Comparison of ENCODE assay signal across 6 cellular contexts in genomic region chr22:20358503-20359239, GRCh38. TPM values are rescaled to one million over a fixed set of nuclear protein-coding genes. Genes with fewer than 3 reads are reported as not detected.
A peak's percentile ranks its signal among the peaks of the same experiment; 100 is the strongest.
DNase-seq lines count a peak whose midpoint lies in the region; ATAC-seq, FAIRE-seq and TF ChIP-seq lines count a peak whose summit lies in the region.
"Not testable (repeated sequence)": the region's sequence is repeated elsewhere in the genome, so short reads cannot be mapped to it uniquely, and the experiment has no call there.

No MANE protein-coding gene starts in this region.

- H3K4me1 Mint-ChIP-seq in activated CD4-positive, alpha-beta T cell treated with anti-CD3 and anti-CD28 coated beads, Interleukin-2, amount 10 ng/mL, durations not matched to agents 24 days and 14 days: not testable (repeated sequence)

- H3K4me3 Mint-ChIP-seq in activated CD4-positive, alpha-beta T cell treated with anti-CD3 and anti-CD28 coated beads, Interleukin-2, amount 10 ng/mL, durations not matched to agents 24 days and 14 days: not testable (repeated sequence)

- H3K4me1 ChIP-seq in A549; HEK293 (ENCODE audit: control insufficient read depth, insufficient read depth, low read length): not testable (repeated sequence)

- DNase-seq in A549 (ENCODE audit: low read depth in 1 of 2, low spot score in 1 of 2): not testable (repeated sequence)
- peak; percentile 13 for DNase-seq in activated CD4-positive, alpha-beta T cell treated with anti-CD3 and anti-CD28 coated beads, Interleukin-2, amount 10 ng/mL, durations not matched to agents 24 days and 14 days
- peak; percentile 2 for DNase-seq in ecto neural progenitor cell (ENCODE audit: low spot score)
- DNase-seq in islet precursor cell: peak; percentile 11
- DNase-seq in ureter (ENCODE audit: low spot score): peak; percentile 15

- TF ChIP-seq RAD21 in A549 (conservative IDR thresholded peaks at IDR 0.05 in 1 of 2, IDR thresholded peaks at IDR 0.05 in 1 of 2): not testable (repeated sequence)

- not testable (repeated sequence) for H3K27ac ChIP-seq in A549; HEK293 (ENCODE audit: extremely low read depth, low read depth, low read length)

- H3K36me3 Mint-ChIP-seq in activated CD4-positive, alpha-beta T cell treated with anti-CD3 and anti-CD28 coated beads, Interleukin-2, amount 10 ng/mL, durations not matched to agents 24 days and 14 days (ENCODE audit: low read depth): not testable (repeated sequence)

- H3K36me3 ChIP-seq in HEK293 (ENCODE audit: control insufficient read depth in 2 of 2, insufficient read depth in 1 of 2, low read length in 2 of 2): not testable (repeated sequence)

- not testable (repeated sequence) for FAIRE-seq in A549 (lab: Jason Lieb, UNC)

- ATAC-seq in A549: not testable (repeated sequence)

- CTCF ChIA-PET in A549 (lab: Yijun Ruan, JAX); HEK293 (lab: Yijun Ruan, JAX): not testable (repeated sequence)

- not testable (repeated sequence) for H3K27me3 Mint-ChIP-seq in activated CD4-positive, alpha-beta T cell treated with anti-CD3 and anti-CD28 coated beads, Interleukin-2, amount 10 ng/mL, durations not matched to agents 24 days and 14 days

- H3K27ac Mint-ChIP-seq in activated CD4-positive, alpha-beta T cell treated with anti-CD3 and anti-CD28 coated beads, Interleukin-2, amount 10 ng/mL, durations not matched to agents 24 days and 14 days: not testable (repeated sequence)

- H3K4me3 ChIP-seq in A549; HEK293 (ENCODE audit: low read depth, low read length): not testable (repeated sequence)

- TF ChIP-seq POLR2A in A549 (IDR thresholded peaks at IDR 0.05; ENCODE audit: low read length): not testable (repeated sequence)

- 92% methylated on average over 32 of the region's 103 CpGs for WGBS in A549 (ENCODE audit: missing lambda C conversion rate)

- not testable (repeated sequence) for H3K9me3 Mint-ChIP-seq in activated CD4-positive, alpha-beta T cell treated with anti-CD3 and anti-CD28 coated beads, Interleukin-2, amount 10 ng/mL, durations not matched to agents 24 days and 14 days

- POLR2A ChIA-PET in A549 (lab: Yijun Ruan, JAX); HEK293 (lab: Yijun Ruan, JAX): not testable (repeated sequence)

- not testable (repeated sequence) for TF ChIP-seq EP300 in A549 (IDR thresholded peaks at IDR 0.05)

- H3K9me3 ChIP-seq in A549; HEK293 (ENCODE audit: control insufficient read depth, insufficient read depth, low read depth, low read length): not testable (repeated sequence)

- not testable (repeated sequence) for TF ChIP-seq CTCF in A549 (IDR thresholded peaks at IDR 0.05); HEK293 (tag by site-specific recombination; IDR thresholded peaks at IDR 0.05)

- not testable (repeated sequence) for H3K4me2 ChIP-seq in A549

- intact Hi-C loops in activated CD4-positive, alpha-beta T cell treated with anti-CD3 and anti-CD28 coated beads, Interleukin-2, amount 10 ng/mL, durations not matched to agents 24 days and 14 days (cut with micrococcal nuclease): not testable (repeated sequence)

TF ChIP-seq in A549, 52 proteins besides CTCF, POLR2A, EP300 and RAD21:
- TF ChIP-seq CHD4 (IDR thresholded peaks at IDR 0.05; ENCODE audit: borderline replicate concordance): peak; percentile 96
TF ChIP-seq in A549: peak in this region for 1; not testable (repeated sequence) for 51.

TF ChIP-seq in HEK293, 187 proteins besides CTCF, POLR2A, EP300 and RAD21:
- TF ChIP-seq KLF1 (tag by site-specific recombination; IDR thresholded peaks at IDR 0.05): 0 out of 2 replicates have a peak, but pooled peaks have one; percentile 7

RNA-seq across cellular contexts. Expression of gene ZNF74, which starts 35.3 kb away (rescaled TPM):
- polyA plus RNA-seq in A549 (2011; rRNA removed): 4.3 and 5.1 TPM in 2 replicates
- polyA plus RNA-seq in A549 (2012; cell fraction: cytosol; rRNA removed): 7.0 and 10.0 TPM in 2 replicates
- 10.5 and 20.3 TPM in 2 replicates for polyA plus RNA-seq in A549 (2012; cell fraction: nucleus; rRNA removed)
- 5.8 to 7.4 TPM (median 5.9 TPM) in 3 replicates for polyA plus RNA-seq in A549 (2017; fragmentation: RNase III; extraction: RNeasy Plus Mini Kit Qiagen cat#74134 plus additional on column Dnase treatment)
- polyA minus RNA-seq in A549 (2011; rRNA and poly(A)+ RNA removed): 5.2 and 5.5 TPM in 2 replicates
- total RNA-seq in activated CD4-positive, alpha-beta T cell treated with anti-CD3 and anti-CD28 coated beads, Interleukin-2, amount 10 ng/mL, durations not matched to agents 24 days and 14 days: 15.6 and 17.0 TPM in 2 replicates
- 9.0 TPM for total RNA-seq in ureter

RNA-seq across cellular contexts. Expression of gene DGCR6L, which starts 38.8 kb away (rescaled TPM):
- polyA plus RNA-seq in A549 (2011; rRNA removed) (15.5 and 17.9 TPM in 2 replicates), A549 (2017; fragmentation: RNase III; extraction: RNeasy Plus Mini Kit Qiagen cat#74134 plus additional on column Dnase treatment) (23.1 to 27.0 TPM (median 26.1 TPM) in 3 replicates)
- 40.4 and 47.6 TPM in 2 replicates for polyA plus RNA-seq in A549 (2012; cell fraction: cytosol; rRNA removed)
- polyA plus RNA-seq in A549 (2012; cell fraction: nucleus; rRNA removed): 28.0 and 33.9 TPM in 2 replicates
- polyA minus RNA-seq in A549 (2011; rRNA and poly(A)+ RNA removed): 6.4 and 9.4 TPM in 2 replicates
- total RNA-seq in activated CD4-positive, alpha-beta T cell treated with anti-CD3 and anti-CD28 coated beads, Interleukin-2, amount 10 ng/mL, durations not matched to agents 24 days and 14 days: 37.2 TPM in 2 replicates
- total RNA-seq in ureter: 31.4 TPM
